ENCODE assay signal across 1 cellular context in genomic region chr15:64642875-64643274, GRCh38.
TF ChIP-seq lines count a peak whose summit lies in the region.

No MANE protein-coding gene starts in this region.

TF ChIP-seq in HepG2, 621 proteins besides CTCF, POLR2A, EP300 and RAD21 (continued from another document and continues in another):
- TF ChIP-seq SOX13 (IDR thresholded peaks at IDR 0.05) (no peak), SOX13 (CRISPR knock-in tag; conservative IDR thresholded peaks at IDR 0.05 in 1 of 2, IDR thresholded peaks at IDR 0.05 in 1 of 2) (peak in 1 of 2 experiments; percentile 69; a peak in 2 of 4 replicates), FOXP1 (IDR thresholded peaks at IDR 0.05) (peak; percentile 47; the same call in 1 of the 2 replicates), FOXP1 (CRISPR knock-in tag; IDR thresholded peaks at IDR 0.05) (peak; percentile 75), REST (IDR thresholded peaks at IDR 0.05; ENCODE audit: borderline replicate concordance in 1 of 2, low read depth in 1 of 2, low read length in 2 of 2) (no peak), MYNN (CRISPR knock-in tag; IDR thresholded peaks at IDR 0.05; ENCODE audit: low read depth) (no peak), KMT2B (CRISPR knock-in tag; IDR thresholded peaks at IDR 0.05) (peak; percentile 17; the same call in 1 of the 2 replicates), KIAA2018 (CRISPR knock-in tag; IDR thresholded peaks at IDR 0.05; ENCODE audit: borderline replicate concordance) (no peak), STAG1 (CRISPR knock-in tag; IDR thresholded peaks at IDR 0.05) (peak; percentile 2; the same call in 1 of the 2 replicates), ETV5 (CRISPR knock-in tag; IDR thresholded peaks at IDR 0.05; ENCODE audit: borderline replicate concordance) (peak; percentile 59; the same call in 1 of the 2 replicates), KAT8 (CRISPR knock-in tag; IDR thresholded peaks at IDR 0.05) (peak; percentile 53; the same call in 1 of the 2 replicates), ZSCAN20 (CRISPR knock-in tag; IDR thresholded peaks at IDR 0.05; ENCODE audit: borderline replicate concordance) (no peak), THAP11 (CRISPR knock-in tag; IDR thresholded peaks at IDR 0.05) (0 out of 2 replicates have a peak, but pooled peaks have one; percentile 66), ZSCAN9 (CRISPR knock-in tag; IDR thresholded peaks at IDR 0.05; ENCODE audit: borderline replicate concordance) (peak; percentile 58; the same call in 1 of the 2 replicates), ZFP90 (CRISPR knock-in tag; IDR thresholded peaks at IDR 0.05; ENCODE audit: borderline replicate concordance) (no peak), RBFOX2 (IDR thresholded peaks at IDR 0.05; ENCODE audit: low read depth, low read length) (0 out of 2 replicates have a peak, but pooled peaks have one; percentile 36), TARDBP (CRISPR knock-in tag; IDR thresholded peaks at IDR 0.05) (peak; percentile 64; the same call in 1 of the 2 replicates), POGZ (CRISPR knock-in tag; IDR thresholded peaks at IDR 0.05) (0 out of 2 replicates have a peak, but pooled peaks have one; percentile 6), ZBTB25 (CRISPR knock-in tag; IDR thresholded peaks at IDR 0.05) (0 out of 2 replicates have a peak, but pooled peaks have one; percentile 17), ZNF431 (CRISPR knock-in tag; IDR thresholded peaks at IDR 0.05; ENCODE audit: borderline replicate concordance, low read depth) (no peak), DMAP1 (CRISPR knock-in tag; IDR thresholded peaks at IDR 0.05) (peak; percentile 45; the same call in 1 of the 2 replicates), FOSL1 (CRISPR knock-in tag; IDR thresholded peaks at IDR 0.05; ENCODE audit: borderline replicate concordance) (no peak), MAZ (IDR thresholded peaks at IDR 0.05; ENCODE audit: borderline replicate concordance, low read depth, low read length) (no peak), MAZ (CRISPR knock-in tag; IDR thresholded peaks at IDR 0.05; ENCODE audit: low read depth) (no peak), ZNF18 (CRISPR knock-in tag; IDR thresholded peaks at IDR 0.05; ENCODE audit: insufficient replicate concordance) (no peak), ASH2L (IDR thresholded peaks at IDR 0.05; ENCODE audit: insufficient read length, low read depth, low read length) (peak; percentile 45), MIXL1 (CRISPR knock-in tag; IDR thresholded peaks at IDR 0.05) (peak; percentile 98), NCOR1 (IDR thresholded peaks at IDR 0.05; ENCODE audit: borderline replicate concordance, low read length) (peak; percentile 71; the same call in 1 of the 2 replicates), HHEX (CRISPR knock-in tag; IDR thresholded peaks at IDR 0.05) (0 out of 2 replicates have a peak, but pooled peaks have one; percentile 34), NAIF1 (CRISPR knock-in tag; IDR thresholded peaks at IDR 0.05; ENCODE audit: borderline replicate concordance) (no peak), ZNF75D (CRISPR knock-in tag; IDR thresholded peaks at IDR 0.05; ENCODE audit: borderline replicate concordance) (no peak), CC2D1A (CRISPR knock-in tag; IDR thresholded peaks at IDR 0.05) (no peak), ATF2 (CRISPR knock-in tag; IDR thresholded peaks at IDR 0.05) (peak; percentile 45; the same call in 1 of the 2 replicates), DPF2 (CRISPR knock-in tag; IDR thresholded peaks at IDR 0.05; ENCODE audit: borderline replicate concordance, low read depth) (peak; percentile 27; the same call in 1 of the 2 replicates), ZNF326 (CRISPR knock-in tag; IDR thresholded peaks at IDR 0.05; ENCODE audit: borderline replicate concordance) (no peak), ZBTB21 (CRISPR knock-in tag; IDR thresholded peaks at IDR 0.05) (no peak), CEBPG (CRISPR knock-in tag; IDR thresholded peaks at IDR 0.05) (peak; percentile 68), NPAS2 (CRISPR knock-in tag; IDR thresholded peaks at IDR 0.05; ENCODE audit: borderline replicate concordance) (no peak), ZIK1 (CRISPR knock-in tag; IDR thresholded peaks at IDR 0.05; ENCODE audit: borderline replicate concordance, low read depth) (no peak)
- TF ChIP-seq, protein P1, sequence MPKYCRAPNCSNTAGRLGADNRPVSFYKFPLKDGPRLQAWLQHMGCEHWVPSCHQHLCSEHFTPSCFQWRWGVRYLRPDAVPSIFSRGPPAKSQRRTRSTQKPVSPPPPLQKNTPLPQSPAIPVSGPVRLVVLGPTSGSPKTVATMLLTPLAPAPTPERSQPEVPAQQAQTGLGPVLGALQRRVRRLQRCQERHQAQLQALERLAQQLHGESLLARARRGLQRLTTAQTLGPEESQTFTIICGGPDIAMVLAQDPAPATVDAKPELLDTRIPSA (CRISPR knock-in tag; IDR thresholded peaks at IDR 0.05; ENCODE audit: borderline replicate concordance) = no peak
- TF ChIP-seq, protein P2, sequence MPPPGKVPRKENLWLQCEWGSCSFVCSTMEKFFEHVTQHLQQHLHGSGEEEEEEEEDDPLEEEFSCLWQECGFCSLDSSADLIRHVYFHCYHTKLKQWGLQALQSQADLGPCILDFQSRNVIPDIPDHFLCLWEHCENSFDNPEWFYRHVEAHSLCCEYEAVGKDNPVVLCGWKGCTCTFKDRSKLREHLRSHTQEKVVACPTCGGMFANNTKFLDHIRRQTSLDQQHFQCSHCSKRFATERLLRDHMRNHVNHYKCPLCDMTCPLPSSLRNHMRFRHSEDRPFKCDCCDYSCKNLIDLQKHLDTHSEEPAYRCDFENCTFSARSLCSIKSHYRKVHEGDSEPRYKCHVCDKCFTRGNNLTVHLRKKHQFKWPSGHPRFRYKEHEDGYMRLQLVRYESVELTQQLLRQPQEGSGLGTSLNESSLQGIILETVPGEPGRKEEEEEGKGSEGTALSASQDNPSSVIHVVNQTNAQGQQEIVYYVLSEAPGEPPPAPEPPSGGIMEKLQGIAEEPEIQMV (CRISPR knock-in tag; IDR thresholded peaks at IDR 0.05; ENCODE audit: low read depth) = no peak
- TF ChIP-seq, protein P3, sequence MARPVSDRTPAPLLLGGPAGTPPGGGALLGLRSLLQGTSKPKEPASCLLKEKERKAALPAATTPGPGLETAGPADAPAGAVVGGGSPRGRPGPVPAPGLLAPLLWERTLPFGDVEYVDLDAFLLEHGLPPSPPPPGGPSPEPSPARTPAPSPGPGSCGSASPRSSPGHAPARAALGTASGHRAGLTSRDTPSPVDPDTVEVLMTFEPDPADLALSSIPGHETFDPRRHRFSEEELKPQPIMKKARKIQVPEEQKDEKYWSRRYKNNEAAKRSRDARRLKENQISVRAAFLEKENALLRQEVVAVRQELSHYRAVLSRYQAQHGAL (CRISPR knock-in tag; IDR thresholded peaks at IDR 0.05; ENCODE audit: not compliant biosample characterization) = no peak
